Comparison of ENCODE assay signal across 14 cellular contexts in genomic region chr9:2262371-2262770, GRCh38.
"Had no signal": no experiment of that assay in that cellular context is flagged by ENCODE, and none has a peak within 500 bp of the region (broad histone marks: within the 10 kb centered on the region; RNA-seq: fewer than 3 reads in every experiment).

No MANE protein-coding gene starts in this region.

- H3K36me3 Mint-ChIP-seq: natural killer cell had no signal

- H3K36me3 ChIP-seq: gastrocnemius medialis, heart right ventricle, neutrophil, tibial artery, upper lobe of left lung, vagina had no signal

- ATAC-seq: gastrocnemius medialis, heart right ventricle, natural killer cell had no signal

- H3K27ac ChIP-seq: coronary artery, gastrocnemius medialis, heart right ventricle, neutrophil, tibial artery, upper lobe of left lung, vagina had no signal

- H3K4me3 Mint-ChIP-seq: natural killer cell had no signal

- H3K27ac Mint-ChIP-seq: natural killer cell had no signal

- H3K4me3 ChIP-seq: coronary artery, gastrocnemius medialis, heart right ventricle, tibial artery, upper lobe of left lung, vagina had no signal

- H3K9me3 ChIP-seq: gastrocnemius medialis, heart right ventricle, neutrophil, tibial artery, upper lobe of left lung, vagina had no signal

- H3K9me3 Mint-ChIP-seq: natural killer cell had no signal

- H3K27me3 ChIP-seq: gastrocnemius medialis, heart right ventricle, neutrophil, tibial artery, upper lobe of left lung, vagina had no signal

- DNase-seq: effector CD4-positive, alpha-beta T cell; gastrocnemius medialis; heart right ventricle; hypothalamus; natural killer cell; posterior cingulate gyrus; small intestine; stimulated activated CD4-positive, alpha-beta T cell treated with anti-CD3 and anti-CD28 coated beads, Interleukin-12 subunit alpha, Interleukin-12 subunit beta, amount 100 ng/mL, for 4 hours; stimulated activated naive CD4-positive, alpha-beta T cell treated with Interleukin-2 at 50 U/mL for 16 hours; tibial artery; upper lobe of left lung had no signal
